21 cellular contexts compared by ENCODE assay signal in the genomic region with DNA sequence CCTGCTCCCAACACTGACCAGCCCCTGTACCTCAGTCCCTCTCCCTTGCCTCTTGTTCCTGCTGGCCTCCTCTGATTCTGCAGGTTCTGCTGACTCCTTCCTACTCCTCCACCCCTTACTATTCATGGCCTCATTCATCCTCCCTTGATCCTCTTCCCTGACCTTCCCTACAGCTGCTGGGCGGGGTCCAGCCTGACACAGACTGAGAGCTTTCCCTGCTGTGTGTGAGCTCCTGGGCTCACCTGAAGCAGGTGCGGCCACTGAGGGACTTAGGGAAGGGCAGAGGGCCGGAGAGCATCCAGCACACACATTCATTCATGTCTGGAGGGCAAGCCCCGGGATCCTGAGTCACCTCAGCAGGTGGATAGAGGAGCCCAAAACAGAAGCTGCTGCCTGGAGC.
A peak's percentile ranks its signal among the peaks of the same experiment; 100 is the strongest.
DNase-seq lines count a peak whose midpoint lies in the region; ATAC-seq and TF ChIP-seq lines count a peak whose summit lies in the region.
"Had no signal": no experiment of that assay in that cellular context is flagged by ENCODE, and none has a peak within 500 bp of the region (broad histone marks: within the 10 kb centered on the region; RNA-seq: fewer than 3 reads in every experiment).

No MANE protein-coding gene starts in this region.

- DNase-seq in COLO668 (lab: John Stamatoyannopoulos, UW; ENCODE audit: unreplicated experiment) (peak; percentile 55), NCI-H69 (lab: John Stamatoyannopoulos, UW) (peak; percentile 73), neural crest cell (ENCODE audit: low read depth, low spot score) (no peak), LoVo (ENCODE audit: low spot score) (no peak), NCI-H510A (lab: John Stamatoyannopoulos, UW) (no peak), NCI-H1105 treated with DMSO at 0.1 percent for 48 hours (lab: John Stamatoyannopoulos, UW) (no peak)
- DNase-seq: activated B cell treated with CpG ODN at 0.5 μM for 24 hours; activated CD4-positive, alpha-beta T cell treated with anti-CD3 and anti-CD28 coated beads, Interleukin-2, amount 50 U/mL, for 1 hour; activated naive CD4-positive, alpha-beta T cell treated with anti-CD3 and anti-CD28 coated beads for 36 hours; activated T-cell treated with anti-CD3 and anti-CD28 coated beads, Interleukin-2, amount 50 U/mL, for 72 hours; adrenal gland; brain microvascular endothelial cell; kidney glomerular epithelial cell; NCI-H1694; NCI-H524; occipital lobe; SJCRH30; T1000 had no signal

- peak overlapping the region; percentile 62 for H3K27ac Mint-ChIP-seq in neural crest cell (ENCODE audit: unreplicated experiment)
- H3K27ac Mint-ChIP-seq: activated B cell treated with CpG ODN at 0.5 μM for 24 hours; activated naive CD4-positive, alpha-beta T cell treated with anti-CD3 and anti-CD28 coated beads for 36 hours; activated T-cell treated with anti-CD3 and anti-CD28 coated beads, Interleukin-2, amount 50 U/mL, for 72 hours; stimulated activated naive CD8-positive, alpha-beta T cell treated with anti-CD3 and anti-CD28 coated beads, Interleukin-15, Interleukin-2, amounts not matched to agents 100 ng/mL and 50 ng/mL, for 24 hours had no signal

- TF ChIP-seq CTCF in neural crest cell (conservative IDR thresholded peaks at IDR 0.05) = no peak

- ATAC-seq in esophagus mucosa = peak; percentile 80
- ATAC-seq: activated T-cell treated with anti-CD3 and anti-CD28 coated beads, Interleukin-2, amount 50 U/mL, for 72 hours; HCT116 had no signal

- no peaks in the 10 kb centered on the region for H3K4me1 Mint-ChIP-seq in neural crest cell
- H3K4me1 Mint-ChIP-seq: activated B cell treated with CpG ODN at 0.5 μM for 24 hours had no signal

- H3K9me3 Mint-ChIP-seq in neural crest cell = peaks cover 9% of the 10 kb centered on the region
- H3K9me3 Mint-ChIP-seq: activated B cell treated with CpG ODN at 0.5 μM for 24 hours; activated naive CD4-positive, alpha-beta T cell treated with anti-CD3 and anti-CD28 coated beads for 36 hours; stimulated activated naive CD8-positive, alpha-beta T cell treated with anti-CD3 and anti-CD28 coated beads, Interleukin-15, Interleukin-2, amounts not matched to agents 100 ng/mL and 50 ng/mL, for 24 hours had no signal

- peaks cover 15% of the 10 kb centered on the region for H3K36me3 Mint-ChIP-seq in neural crest cell (ENCODE audit: low read depth)

- no peaks in the 10 kb centered on the region for H3K27me3 Mint-ChIP-seq in neural crest cell (ENCODE audit: low read depth)
- H3K27me3 Mint-ChIP-seq: activated B cell treated with CpG ODN at 0.5 μM for 24 hours; stimulated activated naive CD8-positive, alpha-beta T cell treated with anti-CD3 and anti-CD28 coated beads, Interleukin-15, Interleukin-2, amounts not matched to agents 100 ng/mL and 50 ng/mL, for 24 hours had no signal

- H3K4me3 Mint-ChIP-seq in neural crest cell = no peak overlapping the region
- H3K4me3 Mint-ChIP-seq: activated B cell treated with CpG ODN at 0.5 μM for 24 hours; activated naive CD4-positive, alpha-beta T cell treated with anti-CD3 and anti-CD28 coated beads for 36 hours; activated T-cell treated with anti-CD3 and anti-CD28 coated beads, Interleukin-2, amount 50 U/mL, for 72 hours; stimulated activated naive CD8-positive, alpha-beta T cell treated with anti-CD3 and anti-CD28 coated beads, Interleukin-15, Interleukin-2, amounts not matched to agents 100 ng/mL and 50 ng/mL, for 24 hours had no signal

Comparison
In these comparisons a context has a peak if more than half of its experiments do, and no peak if none do; other contexts are left out.
1. DNase-seq: peak in COLO668 (single experiment) and NCI-H69 (single experiment); none in neural crest cell (single experiment), LoVo (single experiment), NCI-H510A (single experiment) and NCI-H1105 treated with DMSO at 0.1 percent for 48 hours (single experiment).